In the genomic region with DNA sequence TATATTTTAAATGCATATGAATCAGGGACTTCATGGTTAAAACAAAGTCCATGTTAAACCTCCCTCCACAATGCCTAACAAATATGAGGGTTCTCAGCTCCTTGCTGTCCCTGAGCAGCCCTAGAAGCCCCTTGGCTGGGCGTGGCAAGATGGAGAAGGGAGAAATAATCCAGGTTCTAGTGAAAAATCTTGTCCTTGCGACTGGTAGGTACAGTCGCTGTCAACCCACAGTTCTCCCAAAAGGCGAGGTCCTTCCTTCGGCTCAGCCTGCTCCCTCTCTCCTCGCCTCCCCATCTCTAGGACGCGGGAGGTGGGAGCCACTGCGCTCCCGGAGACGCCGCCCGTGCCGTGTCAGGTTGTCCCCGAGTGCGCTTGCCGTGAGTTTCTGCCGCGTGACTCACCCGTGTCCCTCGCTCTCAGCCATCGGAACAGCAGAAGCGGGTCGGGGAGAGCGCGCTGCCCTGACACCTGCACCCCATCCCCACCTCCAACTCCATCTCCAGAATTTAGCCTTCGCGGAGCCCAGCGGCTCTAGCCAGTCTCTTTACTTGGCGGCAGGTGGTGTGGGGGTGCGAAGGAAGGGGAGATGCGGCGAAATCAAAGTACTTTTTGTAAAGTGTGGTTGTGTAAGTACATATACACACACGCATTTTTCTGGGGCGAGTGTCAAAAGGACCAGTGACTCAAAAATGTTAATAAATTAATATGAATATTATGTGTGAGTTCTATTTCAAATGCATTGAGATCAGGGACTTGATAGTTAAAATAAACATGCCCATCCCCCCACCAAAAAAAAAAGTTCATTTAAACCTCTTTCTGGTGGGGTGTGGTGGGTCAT, we compare ENCODE assay signal across 10 cellular contexts.
A peak's percentile ranks its signal among the peaks of the same experiment; 100 is the strongest.
DNase-seq lines count a peak whose midpoint lies in the region; ATAC-seq and TF ChIP-seq lines count a peak whose summit lies in the region.
"Had no signal": no experiment of that assay in that cellular context is flagged by ENCODE, and none has a peak within 500 bp of the region (broad histone marks: within the 10 kb centered on the region; RNA-seq: fewer than 3 reads in every experiment).

No MANE protein-coding gene starts in this region.

- H3K4me3 ChIP-seq in Peyer's patch = peak overlapping the region in 2 of 4 donors; percentile 38 to 41
- H3K4me3 ChIP-seq in foreskin fibroblast (ENCODE audit: low read depth in 1 of 2, low read length in 2 of 2) = peak overlapping the region; percentile 8 to 14

- no peaks in the 10 kb centered on the region for H3K36me3 ChIP-seq in Peyer's patch

- H3K4me1 ChIP-seq in Peyer's patch = peaks cover 0 to 19% (median 0%) of the 10 kb centered on the region in 4 donors

- no peaks in the 10 kb centered on the region for H3K9me3 ChIP-seq in Peyer's patch

- TF ChIP-seq POLR2A in Peyer's patch (IDR thresholded peaks at IDR 0.05) = no peak

- H3K27me3 ChIP-seq in Peyer's patch = no peaks in the 10 kb centered on the region

- TF ChIP-seq CTCF in Peyer's patch (IDR thresholded peaks at IDR 0.05) (no peak), foreskin fibroblast (IDR thresholded peaks at IDR 0.05; ENCODE audit: low read depth, low read length) (no peak)

- ATAC-seq in GM18861 (IDR thresholded peaks at IDR 0.05; ENCODE audit: unreplicated experiment) = no peak

- peak; percentile 33 for DNase-seq in AG08396 (ENCODE audit: low spot score)
- DNase-seq in Peyer's patch = peak in 2 of 3 donors; percentile 62 to 63
- peak in 1 of 2 donors; percentile 48 for DNase-seq in foreskin fibroblast
- peak; percentile 11 for DNase-seq in occipital lobe (lab: John Stamatoyannopoulos, UW)
- no peak for DNase-seq in activated CD4-positive, CD25-positive, alpha-beta regulatory T cell treated with anti-CD3 and anti-CD28 coated beads, Interleukin-2, amount 50 U/mL, for 72 hours
- no peak for DNase-seq in GF-D8 (lab: John Stamatoyannopoulos, UW)
- no peak for DNase-seq in NAMALWA (ENCODE audit: low spot score)
- DNase-seq: activated gamma-delta T cell; stimulated activated CD4-positive, alpha-beta T cell treated with anti-CD3 and anti-CD28 coated beads, Interleukin-4, amount 100 ng/mL, for 4 hours had no signal

- H3K27ac ChIP-seq in Peyer's patch = no peak overlapping the region

Comparison
In these comparisons a context has a peak if more than half of its experiments do, and no peak if none do; other contexts are left out.
1. DNase-seq: peak in AG08396 (single experiment), Peyer's patch (2 of 3) and occipital lobe (single experiment); none in activated CD4-positive, CD25-positive, alpha-beta regulatory T cell treated with anti-CD3 and anti-CD28 coated beads, Interleukin-2, amount 50 U/mL, for 72 hours (single experiment), GF-D8 (single experiment) and NAMALWA (single experiment).